32 cellular contexts compared by ENCODE assay signal in genomic region chr11:61128947-61129346, GRCh38. TPM values are rescaled to one million over a fixed set of nuclear protein-coding genes. Genes with fewer than 3 reads are reported as not detected.
DNase-seq lines count a peak whose midpoint lies in the region; ATAC-seq, FAIRE-seq and TF ChIP-seq lines count a peak whose summit lies in the region.
"Had no signal": no experiment of that assay in that cellular context is flagged by ENCODE, and none has a peak within 500 bp of the region (broad histone marks: within the 10 kb centered on the region; RNA-seq: fewer than 3 reads in every experiment).

No MANE protein-coding gene starts in this region.

- no peak overlapping the region for H2AFZ ChIP-seq in mesenchymal stem cell (ENCODE audit: low read depth, low read length)

- H3K9me3 Mint-ChIP-seq in activated CD4-positive, alpha-beta T cell treated with anti-CD3 and anti-CD28 coated beads, Interleukin-2, amount 10 ng/mL, durations not matched to agents 24 days and 14 days = no peaks in the 10 kb centered on the region
- no peaks in the 10 kb centered on the region for H3K9me3 Mint-ChIP-seq in CD4-positive, alpha-beta T cell
- H3K9me3 Mint-ChIP-seq in activated CD8-positive, alpha-beta T cell treated with anti-CD3 and anti-CD28 coated beads for 36 hours = no peaks in the 10 kb centered on the region
- H3K9me3 Mint-ChIP-seq: activated T-helper 2 cell treated with anti-CD3 and anti-CD28 coated beads, Interferon-gamma antibody, Interleukin-2, Interleukin-4, amounts not matched to agents 10 μg/mL and 5 μg/mL and 100 μg/mL, durations not matched to agents 14 hours and 24 hours and 36 hours; H9; IgD-negative memory B cell; natural killer cell had no signal

- H3K4me3 Mint-ChIP-seq in activated CD4-positive, alpha-beta T cell treated with anti-CD3 and anti-CD28 coated beads, Interleukin-2, amount 10 ng/mL, durations not matched to agents 24 days and 14 days = no peak overlapping the region
- peak overlapping the region; percentile 36 for H3K4me3 Mint-ChIP-seq in CD4-positive, alpha-beta T cell
- H3K4me3 Mint-ChIP-seq in activated CD8-positive, alpha-beta T cell treated with anti-CD3 and anti-CD28 coated beads for 36 hours = no peak overlapping the region
- H3K4me3 Mint-ChIP-seq: H9, IgD-negative memory B cell, natural killer cell had no signal

- H3K27me3 Mint-ChIP-seq in activated CD4-positive, alpha-beta T cell treated with anti-CD3 and anti-CD28 coated beads, Interleukin-2, amount 10 ng/mL, durations not matched to agents 24 days and 14 days = no peaks in the 10 kb centered on the region
- no peaks in the 10 kb centered on the region for H3K27me3 Mint-ChIP-seq in CD4-positive, alpha-beta T cell
- no peaks in the 10 kb centered on the region for H3K27me3 Mint-ChIP-seq in activated CD8-positive, alpha-beta T cell treated with anti-CD3 and anti-CD28 coated beads for 36 hours
- H3K27me3 Mint-ChIP-seq: IgD-negative memory B cell had no signal

- peak overlapping the region; percentile 1 for H4K8ac ChIP-seq in mesenchymal stem cell (ENCODE audit: low read length)

- H3K14ac ChIP-seq in mesenchymal stem cell (ENCODE audit: low read length in 2 of 2) = peak overlapping the region in 1 of 2 experiments; percentile 78

- POLR2A ChIA-PET in CD4-positive, alpha-beta T cell (lab: Charles Lee) = interaction anchor here (0.6 to 2.9 kb wide), 27 partner anchors 9 to 299 kb away, joined by 3 to 19 read pairs (median 4); partner anchors contain the start of genes CD5 and TMEM109
- POLR2A ChIA-PET in activated CD8-positive, alpha-beta T cell treated with anti-CD3 and anti-CD28 coated beads for 36 hours (lab: Charles Lee) = interaction anchor here (0.6 to 6.1 kb wide), 14 partner anchors 8 to 122 kb away, joined by 3 to 65 read pairs (median 4); partner anchors contain the start of genes CD5 and VPS37C

- H3K4me3 ChIP-seq in mesenchymal stem cell (ENCODE audit: insufficient read depth in 1 of 2, low read depth in 1 of 2, low read length in 2 of 2) (no peak overlapping the region), coronary artery (no peak overlapping the region)
- H3K4me3 ChIP-seq: SJCRH30, skin epidermis, transverse colon had no signal

- H2BK12ac ChIP-seq in mesenchymal stem cell (ENCODE audit: low read length in 2 of 2) = no peak overlapping the region

- no peak overlapping the region for H3K9ac ChIP-seq in mesenchymal stem cell (ENCODE audit: low read length)

- DNase-seq in activated CD4-positive, alpha-beta T cell treated with anti-CD3 and anti-CD28 coated beads, Interleukin-2, amount 10 ng/mL, durations not matched to agents 24 days and 14 days = no peak
- DNase-seq in activated CD4-positive, alpha-beta T cell treated with anti-CD3 and anti-CD28 coated beads, Interleukin-2, amount 50 U/mL, for 48 hours = no peak
- DNase-seq in CD4-positive, alpha-beta T cell = no peak
- no peak for DNase-seq in activated CD8-positive, alpha-beta T cell treated with anti-CD3 and anti-CD28 coated beads for 36 hours
- DNase-seq in mesenchymal stem cell (no peak), frontal cortex (ENCODE audit: low spot score in 2 of 2) (no peak), coronary artery (ENCODE audit: low spot score) (no peak)
- DNase-seq: activated CD8-positive, alpha-beta memory T cell treated with anti-CD3 and anti-CD28 coated beads, Interleukin-2, amount 50 U/mL, for 4 hours; amniotic stem cell; Caco-2; DMS79 treated with DMSO at 0.1 percent for 48 hours; effector CD4-positive, alpha-beta T cell; erythroblast; head of caudate nucleus; midbrain; natural killer cell; NCI-H1105 treated with DMSO at 0.1 percent for 48 hours; NCI-H2081; NCI-H2227 treated with DMSO at 0.1 percent for 48 hours; SJCRH30; stimulated activated CD8-positive, alpha-beta memory T cell treated with anti-CD3 and anti-CD28 coated beads, Interleukin-4, amount 100 ng/mL, for 48 hours; transverse colon had no signal

- no peaks in the 10 kb centered on the region for H3K27me3 ChIP-seq in CD4-positive, alpha-beta T cell (ENCODE audit: control insufficient read depth, insufficient read depth, low read length)
- H3K27me3 ChIP-seq in mesenchymal stem cell (ENCODE audit: control insufficient read depth in 1 of 2, insufficient read depth in 1 of 2, low read length in 2 of 2) = peaks cover 21 to 24% of the 10 kb centered on the region in 2 experiments
- H3K27me3 ChIP-seq: SJCRH30, transverse colon had no signal

- peaks cover 25% of the 10 kb centered on the region for H3K4me1 ChIP-seq in mesenchymal stem cell (ENCODE audit: control insufficient read depth, insufficient read depth, low read depth, low read length)

- no peak for FAIRE-seq in frontal cortex (lab: Jason Lieb, UNC)
- FAIRE-seq: kidney, RCC 7860 had no signal

- H3K4ac ChIP-seq in mesenchymal stem cell (ENCODE audit: low read depth in 1 of 2, low read length in 2 of 2) = no peak overlapping the region

- H3K27ac Mint-ChIP-seq in activated CD4-positive, alpha-beta T cell treated with anti-CD3 and anti-CD28 coated beads, Interleukin-2, amount 10 ng/mL, durations not matched to agents 24 days and 14 days = peak overlapping the region; percentile 56
- H3K27ac Mint-ChIP-seq in CD4-positive, alpha-beta T cell = peak overlapping the region; percentile 50
- peak overlapping the region; percentile 50 for H3K27ac Mint-ChIP-seq in activated CD8-positive, alpha-beta T cell treated with anti-CD3 and anti-CD28 coated beads for 36 hours
- H3K27ac Mint-ChIP-seq: H9 had no signal

- H3K18ac ChIP-seq in mesenchymal stem cell (ENCODE audit: low read depth in 1 of 2, low read length in 2 of 2) = peak overlapping the region in 1 of 2 experiments; percentile 14

- H3K79me1 ChIP-seq in mesenchymal stem cell (replicated peaks; ENCODE audit: low read length, poor library complexity, severe bottlenecking) = peaks cover 11% of the 10 kb centered on the region

- H3K27ac ChIP-seq in CD4-positive, alpha-beta T cell (ENCODE audit: low read depth, low read length) = peak overlapping the region; percentile 50
- H3K27ac ChIP-seq in mesenchymal stem cell (ENCODE audit: low read length, poor library complexity, severe bottlenecking) = no peak overlapping the region
- H3K27ac ChIP-seq in coronary artery = no peak overlapping the region
- H3K27ac ChIP-seq: SJCRH30 had no signal

- peaks cover 24 to 44% of the 10 kb centered on the region in 2 experiments for H3K36me3 ChIP-seq in mesenchymal stem cell (ENCODE audit: control insufficient read depth in 1 of 2, insufficient read depth in 2 of 2, low read depth in 1 of 2, low read length in 2 of 2)
- H3K36me3 ChIP-seq: SJCRH30, transverse colon had no signal

- ATAC-seq in CD4-positive, alpha-beta T cell (ENCODE audit: poor library complexity) = no peak
- no peak for ATAC-seq in activated CD8-positive, alpha-beta T cell treated with anti-CD3 and anti-CD28 coated beads for 36 hours
- no peak for ATAC-seq in GM18873 (IDR thresholded peaks at IDR 0.05; ENCODE audit: low FRiP score, unreplicated experiment)

- H2BK15ac ChIP-seq in mesenchymal stem cell (ENCODE audit: low read depth, poor library complexity, severe bottlenecking) = no peak overlapping the region

- no peak overlapping the region for H2BK5ac ChIP-seq in mesenchymal stem cell (ENCODE audit: low read depth, low read length, poor library complexity, severe bottlenecking)

- no peak for TF ChIP-seq CTCF in CD4-positive, alpha-beta T cell (IDR thresholded peaks at IDR 0.05)
- TF ChIP-seq CTCF in activated CD8-positive, alpha-beta T cell treated with anti-CD3 and anti-CD28 coated beads for 36 hours (IDR thresholded peaks at IDR 0.05) = no peak
- no peak for TF ChIP-seq CTCF in coronary artery (IDR thresholded peaks at IDR 0.05)

- CTCF ChIA-PET in CD4-positive, alpha-beta T cell (lab: Charles Lee) = interaction anchor here (0.7 to 4.1 kb wide), 15 partner anchors 8 to 298 kb away, joined by 3 to 17 read pairs (median 4); no protein-coding TSS in a partner anchor
- CTCF ChIA-PET in activated CD8-positive, alpha-beta T cell treated with anti-CD3 and anti-CD28 coated beads for 36 hours (lab: Charles Lee) = interaction anchor here (0.7 to 3.8 kb wide), 31 partner anchors 9 to 298 kb away, joined by 3 to 34 read pairs (median 4); no protein-coding TSS in a partner anchor

- intact Hi-C loops in activated CD4-positive, alpha-beta T cell treated with anti-CD3 and anti-CD28 coated beads, Interleukin-2, amount 10 ng/mL, durations not matched to agents 24 days and 14 days (cut with micrococcal nuclease) = loop anchor here (1.0 to 2.0 kb wide), 4 partner anchors 46 to 159 kb away; no protein-coding TSS in a partner anchor
- intact Hi-C loops in CD4-positive, alpha-beta T cell (cut with DNase I, micrococcal nuclease) = loop anchor here (1.0 to 5.0 kb wide), 7 partner anchors 46 to 298 kb away; no protein-coding TSS in a partner anchor
- intact Hi-C loops in activated CD8-positive, alpha-beta T cell treated with anti-CD3 and anti-CD28 coated beads for 36 hours (cut with micrococcal nuclease) = loop anchor here (1.0 kb wide), 1 partner anchor 159 kb away; no protein-coding TSS in a partner anchor

- H3K23ac ChIP-seq in mesenchymal stem cell (ENCODE audit: low read length in 2 of 2) = no peak overlapping the region

- H3K4me1 Mint-ChIP-seq in activated CD4-positive, alpha-beta T cell treated with anti-CD3 and anti-CD28 coated beads, Interleukin-2, amount 10 ng/mL, durations not matched to agents 24 days and 14 days = peaks cover 13% of the 10 kb centered on the region
- H3K4me1 Mint-ChIP-seq in CD4-positive, alpha-beta T cell (ENCODE audit: low read depth) = peaks cover 47% of the 10 kb centered on the region
- H3K4me1 Mint-ChIP-seq in activated CD8-positive, alpha-beta T cell treated with anti-CD3 and anti-CD28 coated beads for 36 hours (ENCODE audit: low read depth) = peaks cover 15% of the 10 kb centered on the region

- H3K36me3 Mint-ChIP-seq in activated CD4-positive, alpha-beta T cell treated with anti-CD3 and anti-CD28 coated beads, Interleukin-2, amount 10 ng/mL, durations not matched to agents 24 days and 14 days (ENCODE audit: low read depth) = peaks cover 38% of the 10 kb centered on the region
- peaks cover 57% of the 10 kb centered on the region for H3K36me3 Mint-ChIP-seq in CD4-positive, alpha-beta T cell (ENCODE audit: low read depth)
- H3K36me3 Mint-ChIP-seq in activated CD8-positive, alpha-beta T cell treated with anti-CD3 and anti-CD28 coated beads for 36 hours (ENCODE audit: low read depth) = peaks cover 37% of the 10 kb centered on the region
- H3K36me3 Mint-ChIP-seq: IgD-negative memory B cell, natural killer cell had no signal

- H2BK120ac ChIP-seq in mesenchymal stem cell (ENCODE audit: low read depth, low read length) = no peak overlapping the region

- no peaks in the 10 kb centered on the region for H3K9me3 ChIP-seq in CD4-positive, alpha-beta T cell (ENCODE audit: control insufficient read depth, low read length)
- no peaks in the 10 kb centered on the region for H3K9me3 ChIP-seq in mesenchymal stem cell (ENCODE audit: control insufficient read depth, low read length)
- H3K9me3 ChIP-seq: Caco-2, SJCRH30, transverse colon had no signal

- no peak overlapping the region for H4K91ac ChIP-seq in mesenchymal stem cell (ENCODE audit: low read length)

- H2AK5ac ChIP-seq in mesenchymal stem cell (ENCODE audit: low read length, severe bottlenecking) = no peak overlapping the region

- H3K4me2 ChIP-seq in mesenchymal stem cell (ENCODE audit: low read length, poor library complexity, severe bottlenecking) = no peak overlapping the region

- 86% methylated on average over 8 of the region's 8 CpGs for WGBS in mesenchymal stem cell

RNA-seq across cellular contexts. Expression of gene CD5, which starts 26.7 kb away (rescaled TPM):
- total RNA-seq in activated CD4-positive, alpha-beta T cell treated with anti-CD3 and anti-CD28 coated beads, Interleukin-2, amount 10 ng/mL, durations not matched to agents 24 days and 14 days = 368 and 385 TPM in 2 replicates
- 100 to 1,000 TPM; 421 to 423 TPM for total RNA-seq in CD4-positive, alpha-beta T cell
- 100 to 1,000 TPM; 214 to 215 TPM for total RNA-seq in activated CD8-positive, alpha-beta T cell treated with anti-CD3 and anti-CD28 coated beads for 36 hours
- polyA plus RNA-seq in mesenchymal stem cell (2013, experiment 1 of 2) = not detected
- not detected for polyA plus RNA-seq in mesenchymal stem cell (2013, experiment 2 of 2)
- total RNA-seq in frontal cortex = not detected
- total RNA-seq: A172, Caco-2, H9, MCF 10A, osteocyte had no signal

RNA-seq across cellular contexts. Expression of gene VPS37C, which starts 32.3 kb away (rescaled TPM):
- total RNA-seq in activated CD4-positive, alpha-beta T cell treated with anti-CD3 and anti-CD28 coated beads, Interleukin-2, amount 10 ng/mL, durations not matched to agents 24 days and 14 days = 13.3 and 13.7 TPM in 2 replicates
- total RNA-seq in CD4-positive, alpha-beta T cell = 1 to 10 TPM; 1.8 to 2.0 TPM
- total RNA-seq in activated CD8-positive, alpha-beta T cell treated with anti-CD3 and anti-CD28 coated beads for 36 hours = 1 to 10 TPM; 6.6 to 7.2 TPM
- 15.0 TPM for polyA plus RNA-seq in mesenchymal stem cell (2013, experiment 1 of 2)
- polyA plus RNA-seq in mesenchymal stem cell (2013, experiment 2 of 2) = 14.7 TPM
- total RNA-seq in frontal cortex = 4.5 TPM

Comparison
In these comparisons a context has a peak if more than half of its experiments do, and no peak if none do; other contexts are left out.
1. RNA of gene CD5, which starts 26.7 kb away (total RNA-seq): 421 to 423 TPM in CD4-positive, alpha-beta T cell, 368 to 385 TPM in activated CD4-positive, alpha-beta T cell treated with anti-CD3 and anti-CD28 coated beads, Interleukin-2, amount 10 ng/mL, durations not matched to agents 24 days and 14 days and 214 to 215 TPM in activated CD8-positive, alpha-beta T cell treated with anti-CD3 and anti-CD28 coated beads for 36 hours; not detected in frontal cortex (single experiment); every median in the first group is over 100 times any median in the second.
2. Peak in every context shown above with its lines, with median percentiles within 50 percentile points of each other: H3K27ac Mint-ChIP-seq.